19 cellular contexts compared by ENCODE assay signal in the genomic region with DNA sequence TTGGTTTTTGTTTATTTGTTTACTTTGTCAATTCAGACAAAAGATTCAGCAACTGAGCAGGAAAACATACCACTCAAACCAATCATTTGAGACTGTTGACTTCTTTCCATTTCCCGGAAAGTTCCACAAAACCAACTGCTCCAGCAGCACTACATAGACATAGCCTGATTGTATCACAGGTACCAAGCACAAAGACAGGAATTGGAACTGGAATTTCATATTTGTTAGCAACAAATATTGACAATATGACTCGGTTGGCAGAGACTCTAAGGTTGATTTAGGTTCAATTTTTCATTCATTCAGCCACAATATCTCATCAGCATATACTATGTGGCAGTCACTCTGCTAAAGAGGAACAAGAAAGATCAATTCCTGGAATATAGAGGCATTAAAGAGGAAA.
A peak's percentile ranks its signal among the peaks of the same experiment; 100 is the strongest.
DNase-seq lines count a peak whose midpoint lies in the region; ATAC-seq and TF ChIP-seq lines count a peak whose summit lies in the region.
"Had no signal": no experiment of that assay in that cellular context is flagged by ENCODE, and none has a peak within 500 bp of the region (broad histone marks: within the 10 kb centered on the region; RNA-seq: fewer than 3 reads in every experiment).

No MANE protein-coding gene starts in this region.

- CTCF ChIA-PET in mammary epithelial cell (lab: Charles Lee; ENCODE audit: low non-redundant PET): no interaction called here

- H3K4me1 ChIP-seq in mammary epithelial cell (ENCODE audit: insufficient read depth, low read length) (no peaks in the 10 kb centered on the region), ascending aorta (no peaks in the 10 kb centered on the region)
- H3K4me1 ChIP-seq: HAP-1 had no signal

- no peaks in the 10 kb centered on the region for H3K79me2 ChIP-seq in mammary epithelial cell (ENCODE audit: insufficient read depth, low read length)

- H3K4me3 ChIP-seq in mammary epithelial cell (replicated peaks in 1 of 3; ENCODE audit: insufficient read depth in 1 of 3, low read depth in 2 of 3, low read length in 3 of 3) (no peak overlapping the region), LNCaP clone FGC (ENCODE audit: low read depth, low read length) (no peak overlapping the region), ascending aorta (no peak overlapping the region)
- H3K4me3 ChIP-seq: GM12878, GM23338, HAP-1 had no signal

- H3K9me3 ChIP-seq in mammary epithelial cell (replicated peaks; ENCODE audit: insufficient read depth, low read length) (peaks cover 15% of the 10 kb centered on the region), ascending aorta (no peaks in the 10 kb centered on the region)

- 43% methylated on average over 2 of the region's 2 CpGs for WGBS in mammary epithelial cell (ENCODE audit: low coverage, missing lambda C conversion rate)

- H3K27me3 ChIP-seq in mammary epithelial cell (ENCODE audit: insufficient read depth, low read length): no peaks in the 10 kb centered on the region
- no peaks in the 10 kb centered on the region for H3K27me3 ChIP-seq in ascending aorta

- dilution Hi-C loops in mammary epithelial cell (cut with HindIII; ENCODE audit: low sequenced_read_pairs): no loop called here

- H3K36me3 ChIP-seq in mammary epithelial cell (ENCODE audit: insufficient read depth, low read length) (no peaks in the 10 kb centered on the region), ascending aorta (no peaks in the 10 kb centered on the region)
- H3K36me3 ChIP-seq: HAP-1 had no signal

- BruUV-seq in mammary epithelial cell (replicated peaks; lab: Mats Ljungman, UMichigan): no TSS peak

- H3K27ac ChIP-seq in mammary epithelial cell (ENCODE audit: insufficient read depth, low read depth, low read length): no peak overlapping the region
- peak overlapping the region; percentile 40; the same call in 1 of the 2 replicates for H3K27ac ChIP-seq in VCaP
- H3K27ac ChIP-seq in ascending aorta: no peak overlapping the region

- H4K20me1 ChIP-seq in mammary epithelial cell (ENCODE audit: insufficient read depth, low read length): no peaks in the 10 kb centered on the region

- no peak overlapping the region for H3K4me2 ChIP-seq in mammary epithelial cell (ENCODE audit: insufficient read depth, low read depth, low read length)
- H3K4me2 ChIP-seq: GM23338 had no signal

- TF ChIP-seq CTCF in mammary epithelial cell (conservative IDR thresholded peaks at IDR 0.05 in 1 of 2, IDR thresholded peaks at IDR 0.05 in 1 of 2; ENCODE audit: extremely low read depth in 1 of 2, insufficient read depth in 1 of 2, low read depth in 1 of 2, low read length in 2 of 2) (no peak), LNCaP clone FGC (IDR thresholded peaks at IDR 0.05; ENCODE audit: control insufficient read depth, extremely low read depth, insufficient read depth) (no peak), VCaP (conservative IDR thresholded peaks at IDR 0.05) (no peak), ascending aorta (IDR thresholded peaks at IDR 0.05) (no peak)

- ATAC-seq in HG03571 (IDR thresholded peaks at IDR 0.05; ENCODE audit: unreplicated experiment): no peak
- ATAC-seq: GM12878 had no signal

- no peak overlapping the region for H2AFZ ChIP-seq in mammary epithelial cell (ENCODE audit: low read depth, low read length)
- H2AFZ ChIP-seq: GM23338 had no signal

- intact Hi-C loops in mammary epithelial cell (cut with micrococcal nuclease) (no loop called here), ascending aorta (cut with DNase I) (no loop called here)

- in situ Hi-C loops in T47D (cut with HindIII; ENCODE audit: low pct_unique_long_range_greater_than_20kb, low sequenced_read_pairs): no loop called here
- in situ Hi-C loops in mammary epithelial cell (cut with MboI; ENCODE audit: low sequenced_read_pairs in 2 of 2): no loop called here

- peak; percentile 4 to 75 for DNase-seq in T47D (ENCODE audit: low read depth in 1 of 2, low spot score in 1 of 2)
- DNase-seq in mammary epithelial cell: no peak
- DNase-seq in LNCaP clone FGC (ENCODE audit: low read depth): peak; percentile 62
- DNase-seq in NCI-H2196 treated with DMSO at 0.1 percent for 48 hours (lab: John Stamatoyannopoulos, UW; ENCODE audit: unreplicated experiment): no peak
- DNase-seq in ascending aorta (ENCODE audit: low spot score in 2 of 2): no peak
- DNase-seq: 8988T; C1 segment of cervical spinal cord; Calu3; CD4-positive, alpha-beta memory T cell; COR-L47; DMS79; EL; GDM1; HFFc6 had no signal

- no peak overlapping the region for H3K9ac ChIP-seq in mammary epithelial cell (ENCODE audit: insufficient read depth, low read length)

Comparison
In these comparisons a context has a peak if more than half of its experiments do, and no peak if none do; other contexts are left out.
1. DNase-seq: peak in T47D (2 of 2) and LNCaP clone FGC (single experiment); none in mammary epithelial cell (single experiment), NCI-H2196 treated with DMSO at 0.1 percent for 48 hours (single experiment) and ascending aorta (0 of 2).